ENCODE assay signal across 8 cellular contexts in the genomic region with DNA sequence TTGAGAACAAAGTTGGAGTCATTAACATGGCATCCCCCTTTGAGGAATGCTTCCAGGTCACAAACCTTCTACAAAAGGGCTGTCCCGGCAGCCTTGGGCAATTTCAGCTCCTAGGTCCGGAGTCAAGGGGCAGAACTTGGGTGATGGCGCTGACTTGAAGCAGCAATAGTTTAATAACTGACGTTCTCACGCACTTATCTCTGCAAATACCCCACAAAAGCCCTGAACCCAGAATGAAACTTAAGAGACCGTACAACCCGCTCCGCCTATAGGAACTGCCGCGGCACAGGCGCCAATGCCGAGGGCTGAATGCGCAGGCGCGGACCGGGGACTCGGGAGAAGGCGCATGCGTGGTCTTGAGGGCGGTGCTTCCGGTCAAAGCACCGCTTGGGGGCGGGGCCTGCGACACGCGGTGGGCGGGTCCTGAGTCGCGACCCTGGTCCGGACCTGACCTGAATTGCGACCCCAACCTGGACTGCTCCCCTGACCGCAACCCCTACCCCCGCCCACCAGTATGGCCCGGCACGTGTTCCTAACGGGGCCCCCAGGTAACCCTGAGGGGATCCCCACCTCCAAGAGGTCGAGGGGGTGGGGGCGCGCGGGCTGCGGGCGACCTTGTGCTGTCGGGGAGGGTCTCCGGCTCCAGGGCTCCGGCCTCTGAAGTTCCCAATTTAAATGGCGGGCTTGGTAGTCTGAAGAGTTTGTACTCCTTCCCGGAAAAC. TPM values are rescaled to one million over a fixed set of nuclear protein-coding genes. Genes with fewer than 3 reads are reported as not detected.
A peak's percentile ranks its signal among the peaks of the same experiment; 100 is the strongest.
DNase-seq lines count a peak whose midpoint lies in the region; ATAC-seq and TF ChIP-seq lines count a peak whose summit lies in the region.

A gene with protein sequence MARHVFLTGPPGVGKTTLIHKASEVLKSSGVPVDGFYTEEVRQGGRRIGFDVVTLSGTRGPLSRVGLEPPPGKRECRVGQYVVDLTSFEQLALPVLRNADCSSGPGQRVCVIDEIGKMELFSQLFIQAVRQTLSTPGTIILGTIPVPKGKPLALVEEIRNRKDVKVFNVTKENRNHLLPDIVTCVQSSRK (plus strand): TSS at position 415 of the 722 bp plus-strand sequence. CDS start 100 bp downstream, at position 515.

- H3K27ac ChIP-seq in PC-9 = peak within 1 kb of the TSS; percentile 45

- H3F3A ChIP-seq in PC-9 (ENCODE audit: insufficient read depth, low read depth) = no peaks in the 10 kb centered on the region

- peak within 1 kb of the TSS; percentile 81 to 97 (median 93) for H3K27ac Mint-ChIP-seq in IgD-negative memory B cell

- peaks cover 1% of the 10 kb centered on the region for H3K27me3 Mint-ChIP-seq in IgD-negative memory B cell

- H3K4me1 Mint-ChIP-seq in IgD-negative memory B cell = peaks cover 24 to 31% (median 30%) of the 10 kb centered on the region in 3 donors

- peak within 1 kb of the TSS; percentile 87 for H3K9ac ChIP-seq in mucosa of stomach (ENCODE audit: low read length)

- CTCF ChIA-PET in PC-9 (lab: Charles Lee) = no interaction called here

- no peaks in the 10 kb centered on the region for H3K36me3 ChIP-seq in PC-9 (ENCODE audit: low read depth)
- no peaks in the 10 kb centered on the region for H3K36me3 ChIP-seq in mucosa of stomach (ENCODE audit: control insufficient read depth, insufficient read depth, low read length)

- intact Hi-C loops in PC-9 (cut with micrococcal nuclease; ENCODE audit: unreplicated experiment) = loop anchor here (1.0 to 2.0 kb wide), 2 partner anchors 32 to 163 kb away; no protein-coding TSS in a partner anchor

- peak; percentile 74 for TF ChIP-seq POLR2A in erythroblast (IDR thresholded peaks at IDR 0.05; ENCODE audit: low read length)

- peaks cover 42% of the 10 kb centered on the region for H3K79me2 ChIP-seq in PC-9 (ENCODE audit: low read depth)

- H4K20me1 ChIP-seq in PC-9 (ENCODE audit: insufficient read depth) = peaks cover 8% of the 10 kb centered on the region

- peak within 1 kb of the TSS; percentile 99 for H2AFZ ChIP-seq in PC-9

- DNase-seq in DMS114 treated with DMSO at 0.1 percent for 48 hours (lab: John Stamatoyannopoulos, UW; ENCODE audit: unreplicated experiment) (peak; percentile 80), PC-9 (peak; percentile 74 to 93), erythroblast (lab: John Stamatoyannopoulos, UW) (peak; percentile 93 to 96)
- DNase-seq in activated T-cell treated with anti-CD3 and anti-CD28 coated beads, Interleukin-2, amount 50 U/mL, for 1 hour = peak; percentile 95
- DNase-seq in stimulated activated CD8-positive, alpha-beta memory T cell treated with anti-CD3 and anti-CD28 coated beads, Interleukin-7, amount 100 ng/mL, for 1 hour (ENCODE audit: low read depth in 2 of 2) = peak; percentile 91 to 97

- peak within 1 kb of the TSS; percentile 85 for H3K4me2 ChIP-seq in PC-9

- no peaks in the 10 kb centered on the region for H3K9me2 ChIP-seq in PC-9 (ENCODE audit: insufficient read depth)

- H3K4me3 Mint-ChIP-seq in IgD-negative memory B cell = peak within 1 kb of the TSS; percentile 93 to 99 (median 96)

- no peak; the same call in 1 of the 2 replicates for TF ChIP-seq CTCF in PC-9 (conservative IDR thresholded peaks at IDR 0.05)

- H3K9me3 Mint-ChIP-seq in IgD-negative memory B cell = no peaks in the 10 kb centered on the region

- POLR2A ChIA-PET in PC-9 (lab: Charles Lee; ENCODE audit: unreplicated experiment) = no interaction called here

- peaks cover 5% of the 10 kb centered on the region for H3K36me3 Mint-ChIP-seq in IgD-negative memory B cell

- peak within 1 kb of the TSS; percentile 78 for H3K4me3 ChIP-seq in PC-9
- H3K4me3 ChIP-seq in mucosa of stomach (ENCODE audit: low read length) = peak within 1 kb of the TSS; percentile 82

- peak; percentile 87 for ATAC-seq in GM21529 (IDR thresholded peaks at IDR 0.05; ENCODE audit: unreplicated experiment)

- peaks cover 14% of the 10 kb centered on the region for H3K4me1 ChIP-seq in PC-9 (replicated peaks; ENCODE audit: insufficient read depth)
- H3K4me1 ChIP-seq in mucosa of stomach (ENCODE audit: control insufficient read depth, insufficient read depth, low read length) = peaks cover 13% of the 10 kb centered on the region

- H3K27me3 ChIP-seq in PC-9 (ENCODE audit: insufficient read depth, low read depth) (no peaks in the 10 kb centered on the region), mucosa of stomach (ENCODE audit: control insufficient read depth, insufficient read depth, low read length) (no peaks in the 10 kb centered on the region)

- no TSS peak for BruUV-seq in PC-9 (replicated peaks; lab: Mats Ljungman, UMichigan)

- H3K9me3 ChIP-seq in PC-9 (ENCODE audit: insufficient read depth, low read depth) (no peaks in the 10 kb centered on the region), mucosa of stomach (ENCODE audit: control insufficient read depth, low read length) (no peaks in the 10 kb centered on the region)

RNA-seq across cellular contexts. Expression of the gene that starts here (rescaled TPM):
- 34.2 TPM for polyA plus RNA-seq in IgD-negative memory B cell
- 45.3 and 55.6 TPM in 2 replicates for total RNA-seq in PC-9 (2021)

Comparison
In these comparisons a context has a peak if more than half of its experiments do, and no peak if none do; other contexts are left out.
1. Peak in every context shown above with its lines: DNase-seq, ATAC-seq, H3K4me3 ChIP-seq and H3K27ac ChIP-seq.